Comparison of ENCODE assay signal across 28 cellular contexts in the genomic region with DNA sequence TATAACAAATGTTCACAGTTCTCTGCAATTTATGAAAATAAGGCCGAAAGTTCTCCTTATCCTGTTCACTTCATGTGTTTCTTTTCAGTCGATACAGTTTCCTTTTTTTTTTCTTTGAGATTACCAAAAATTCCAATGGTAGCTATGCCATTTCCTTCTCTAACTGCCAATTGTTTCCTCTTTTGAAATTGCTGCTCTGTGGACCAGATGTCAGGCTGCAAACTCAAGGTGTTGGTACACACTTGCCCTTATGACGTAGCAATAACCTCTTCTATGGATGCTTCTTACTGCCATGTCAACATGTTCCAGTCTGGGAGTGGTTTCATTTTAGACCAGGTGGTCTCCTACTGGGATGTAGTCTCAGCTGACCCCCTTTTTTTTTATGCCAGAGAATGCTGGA. TPM values are rescaled to one million over a fixed set of nuclear protein-coding genes. Genes with fewer than 3 reads are reported as not detected.
DNase-seq lines count a peak whose midpoint lies in the region; ATAC-seq and TF ChIP-seq lines count a peak whose summit lies in the region.
"Had no signal": no experiment of that assay in that cellular context is flagged by ENCODE, and none has a peak within 500 bp of the region (broad histone marks: within the 10 kb centered on the region; RNA-seq: fewer than 3 reads in every experiment).

No MANE protein-coding gene starts in this region.

- peak; percentile 39 for ATAC-seq in left colon
- ATAC-seq in activated CD4-positive, alpha-beta T cell treated with anti-CD3 and anti-CD28 coated beads for 36 hours = no peak
- ATAC-seq in HG02798 (IDR thresholded peaks at IDR 0.05; ENCODE audit: poor library complexity, unreplicated experiment) = no peak
- ATAC-seq: activated naive CD8-positive, alpha-beta T cell treated with anti-CD3 and anti-CD28 coated beads, Interleukin-2, amount 50 U/mL, for 24 hours; gastroesophageal sphincter; stimulated activated naive B cell treated with anti-CD40 and anti-IgM and Interleukin-4, amounts not matched to agents 10 μg/mL and 1 μg/mL and 100 μg/mL, for 72 hours had no signal

- H3K4me1 ChIP-seq in BLaER1 = peaks cover 9% of the 10 kb centered on the region; the same call in 1 of the 2 replicates
- H3K4me1 ChIP-seq: esophagus squamous epithelium, upper lobe of left lung had no signal

- no peak overlapping the region for H3K27ac Mint-ChIP-seq in activated CD4-positive, alpha-beta T cell treated with anti-CD3 and anti-CD28 coated beads for 36 hours
- H3K27ac Mint-ChIP-seq: activated B cell treated with CpG ODN at 0.5 μM for 24 hours; activated naive CD8-positive, alpha-beta T cell treated with anti-CD3 and anti-CD28 coated beads, Interleukin-2, amount 50 U/mL, for 24 hours; stimulated activated naive B cell treated with anti-CD40 and anti-IgM and Interleukin-4, amounts not matched to agents 10 μg/mL and 1 μg/mL and 100 μg/mL, for 72 hours had no signal

- POLR2A ChIA-PET in activated CD4-positive, alpha-beta T cell treated with anti-CD3 and anti-CD28 coated beads for 36 hours (lab: Charles Lee) = no interaction called here

- H3K4me2 ChIP-seq in BLaER1 = peak overlapping the region; percentile 9; the same call in 1 of the 2 replicates
- H3K4me2 ChIP-seq: hepatocyte had no signal

- no peak overlapping the region for H3K27ac ChIP-seq in BLaER1
- H3K27ac ChIP-seq: esophagus squamous epithelium, gastroesophageal sphincter, hepatocyte, ovary, RWPE1, upper lobe of left lung had no signal

- peak; percentile 56 for DNase-seq in HCEC 1CT
- peak; percentile 29 to 52 for DNase-seq in cardiac fibroblast (ENCODE audit: low read depth in 2 of 2)
- no peak for DNase-seq in left colon
- no peak for DNase-seq in activated CD4-positive, alpha-beta T cell treated with anti-CD3 and anti-CD28 coated beads for 36 hours
- no peak for DNase-seq in NCI-H1105 (lab: John Stamatoyannopoulos, UW)
- DNase-seq in mesenteric fat pad (ENCODE audit: low spot score) = no peak
- DNase-seq: activated B cell treated with CpG ODN at 0.5 μM for 24 hours; activated CD4-positive, alpha-beta T cell treated with anti-CD3 and anti-CD28 coated beads, Interleukin-2, amount 50 U/mL, for 48 hours; activated naive CD8-positive, alpha-beta T cell treated with anti-CD3 and anti-CD28 coated beads, Interleukin-2, amount 50 U/mL, for 24 hours; activated T-cell treated with anti-CD3 and anti-CD28 coated beads, Interleukin-2, amount 50 U/mL, for 48 hours; esophagus squamous epithelium; GOT3; NCI-H1436 treated with DMSO at 0.1 percent for 48 hours; NCI-H345; NCI-H748 treated with DMSO at 0.1 percent for 48 hours; OCI-M1; ovary; retina; small intestine; stimulated activated naive B cell treated with anti-CD40 and anti-IgM and Interleukin-4, amounts not matched to agents 10 μg/mL and 1 μg/mL and 100 μg/mL, for 72 hours; substantia nigra; upper lobe of left lung had no signal

- no peaks in the 10 kb centered on the region for H3K4me1 Mint-ChIP-seq in activated CD4-positive, alpha-beta T cell treated with anti-CD3 and anti-CD28 coated beads for 36 hours
- H3K4me1 Mint-ChIP-seq: activated naive CD8-positive, alpha-beta T cell treated with anti-CD3 and anti-CD28 coated beads, Interleukin-2, amount 50 U/mL, for 24 hours had no signal

- no peaks in the 10 kb centered on the region for H3K27me3 Mint-ChIP-seq in activated CD4-positive, alpha-beta T cell treated with anti-CD3 and anti-CD28 coated beads for 36 hours
- H3K27me3 Mint-ChIP-seq: activated B cell treated with CpG ODN at 0.5 μM for 24 hours; activated naive CD8-positive, alpha-beta T cell treated with anti-CD3 and anti-CD28 coated beads, Interleukin-2, amount 50 U/mL, for 24 hours; stimulated activated naive B cell treated with anti-CD40 and anti-IgM and Interleukin-4, amounts not matched to agents 10 μg/mL and 1 μg/mL and 100 μg/mL, for 72 hours had no signal

- no peak for TF ChIP-seq CTCF in cardiac fibroblast (IDR thresholded peaks at IDR 0.05; ENCODE audit: low read depth, low read length)

- peaks cover 6% of the 10 kb centered on the region for H3K36me3 Mint-ChIP-seq in activated CD4-positive, alpha-beta T cell treated with anti-CD3 and anti-CD28 coated beads for 36 hours (ENCODE audit: low read depth)

- no peaks in the 10 kb centered on the region for H4K20me1 ChIP-seq in BLaER1

- intact Hi-C loops in left colon (cut with DNase I, micrococcal nuclease) = no loop called here
- intact Hi-C loops in activated CD4-positive, alpha-beta T cell treated with anti-CD3 and anti-CD28 coated beads for 36 hours (cut with DNase I, micrococcal nuclease) = no loop called here

- H3K9ac ChIP-seq in BLaER1 = no peak overlapping the region

- no peaks in the 10 kb centered on the region for H3K27me3 ChIP-seq in BLaER1
- H3K27me3 ChIP-seq: esophagus squamous epithelium, gastroesophageal sphincter, hepatocyte, ovary, upper lobe of left lung had no signal

- peaks cover 10% of the 10 kb centered on the region for H3K36me3 ChIP-seq in BLaER1
- H3K36me3 ChIP-seq: ovary, upper lobe of left lung had no signal

- no peak overlapping the region for H3K4me3 ChIP-seq in BLaER1
- H3K4me3 ChIP-seq in cardiac fibroblast (replicated peaks in 1 of 2; ENCODE audit: low read depth in 2 of 2, low read length in 2 of 2) = no peak overlapping the region
- H3K4me3 ChIP-seq: esophagus squamous epithelium, gastroesophageal sphincter, hepatocyte, ovary, upper lobe of left lung had no signal

- no peak overlapping the region for H3K4me3 Mint-ChIP-seq in activated CD4-positive, alpha-beta T cell treated with anti-CD3 and anti-CD28 coated beads for 36 hours
- H3K4me3 Mint-ChIP-seq: activated B cell treated with CpG ODN at 0.5 μM for 24 hours; activated naive CD8-positive, alpha-beta T cell treated with anti-CD3 and anti-CD28 coated beads, Interleukin-2, amount 50 U/mL, for 24 hours; HFFc6; stimulated activated naive B cell treated with anti-CD40 and anti-IgM and Interleukin-4, amounts not matched to agents 10 μg/mL and 1 μg/mL and 100 μg/mL, for 72 hours had no signal

- H3K9me3 ChIP-seq in BLaER1 = no peaks in the 10 kb centered on the region
- H3K9me3 ChIP-seq: esophagus squamous epithelium, gastroesophageal sphincter, ovary, upper lobe of left lung had no signal

- CTCF ChIA-PET in activated CD4-positive, alpha-beta T cell treated with anti-CD3 and anti-CD28 coated beads for 36 hours (lab: Charles Lee) = no interaction called here

- no peaks in the 10 kb centered on the region for H3K9me3 Mint-ChIP-seq in activated CD4-positive, alpha-beta T cell treated with anti-CD3 and anti-CD28 coated beads for 36 hours (ENCODE audit: low read depth)
- H3K9me3 Mint-ChIP-seq: activated B cell treated with CpG ODN at 0.5 μM for 24 hours; activated naive CD8-positive, alpha-beta T cell treated with anti-CD3 and anti-CD28 coated beads, Interleukin-2, amount 50 U/mL, for 24 hours; HFFc6; stimulated activated naive B cell treated with anti-CD40 and anti-IgM and Interleukin-4, amounts not matched to agents 10 μg/mL and 1 μg/mL and 100 μg/mL, for 72 hours had no signal

RNA-seq across cellular contexts. Expression of gene CASD1, which starts 52.9 kb away (rescaled TPM):
- total RNA-seq in left colon (10 to 100 TPM; 45.9 to 64.4 TPM), mesenteric fat pad (17.5 TPM)
- 10 to 100 TPM; 11.2 to 14.3 TPM for total RNA-seq in activated CD4-positive, alpha-beta T cell treated with anti-CD3 and anti-CD28 coated beads for 36 hours

Comparison
In these comparisons a context has a peak if more than half of its experiments do, and no peak if none do; other contexts are left out.
1. DNase-seq: peak in HCEC 1CT (single experiment) and cardiac fibroblast (2 of 2); none in left colon (0 of 2), activated CD4-positive, alpha-beta T cell treated with anti-CD3 and anti-CD28 coated beads for 36 hours (single experiment), NCI-H1105 (single experiment) and mesenteric fat pad (single experiment).